Comparison of ENCODE assay signal across 1 cellular context in the genomic region with DNA sequence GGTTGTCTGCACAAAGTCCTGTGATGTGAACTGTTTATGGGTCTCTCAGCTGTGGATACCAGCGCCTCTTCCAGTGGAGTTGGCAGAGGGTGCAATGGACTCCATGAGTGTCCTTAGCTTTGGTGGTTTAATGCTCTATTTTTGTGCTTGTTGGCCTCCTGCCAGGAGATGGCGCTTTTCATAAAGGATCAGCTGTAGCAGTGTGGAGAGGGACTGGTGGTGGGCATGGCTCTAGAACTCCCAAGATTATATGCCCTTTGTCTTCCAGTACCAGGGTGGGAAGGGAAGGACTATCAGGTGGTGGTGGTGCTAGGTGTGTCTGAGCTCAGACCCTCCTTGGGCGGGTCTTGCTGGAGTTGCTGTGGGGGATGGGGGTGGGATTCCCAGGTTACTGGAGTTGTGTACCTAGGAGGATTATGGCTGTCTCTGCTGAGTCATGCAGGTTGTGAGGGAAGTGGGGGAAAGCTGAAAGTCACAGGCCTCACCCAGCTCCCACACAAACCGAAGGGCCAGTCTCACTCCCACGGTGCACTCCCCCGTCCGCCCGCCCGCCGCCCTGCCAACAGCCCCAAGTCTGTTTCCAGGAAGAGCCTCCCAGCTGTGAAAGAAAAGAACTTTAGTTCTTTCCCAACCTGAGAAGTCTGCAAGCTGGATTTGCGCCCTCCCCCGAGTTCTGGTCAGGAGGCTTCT.
TF ChIP-seq lines count a peak whose summit lies in the region.

No MANE protein-coding gene starts in this region.

TF ChIP-seq in K562, 482 proteins besides CTCF, POLR2A, EP300 and RAD21 (continued from another document and continues in another):
- TF ChIP-seq, protein P1, sequence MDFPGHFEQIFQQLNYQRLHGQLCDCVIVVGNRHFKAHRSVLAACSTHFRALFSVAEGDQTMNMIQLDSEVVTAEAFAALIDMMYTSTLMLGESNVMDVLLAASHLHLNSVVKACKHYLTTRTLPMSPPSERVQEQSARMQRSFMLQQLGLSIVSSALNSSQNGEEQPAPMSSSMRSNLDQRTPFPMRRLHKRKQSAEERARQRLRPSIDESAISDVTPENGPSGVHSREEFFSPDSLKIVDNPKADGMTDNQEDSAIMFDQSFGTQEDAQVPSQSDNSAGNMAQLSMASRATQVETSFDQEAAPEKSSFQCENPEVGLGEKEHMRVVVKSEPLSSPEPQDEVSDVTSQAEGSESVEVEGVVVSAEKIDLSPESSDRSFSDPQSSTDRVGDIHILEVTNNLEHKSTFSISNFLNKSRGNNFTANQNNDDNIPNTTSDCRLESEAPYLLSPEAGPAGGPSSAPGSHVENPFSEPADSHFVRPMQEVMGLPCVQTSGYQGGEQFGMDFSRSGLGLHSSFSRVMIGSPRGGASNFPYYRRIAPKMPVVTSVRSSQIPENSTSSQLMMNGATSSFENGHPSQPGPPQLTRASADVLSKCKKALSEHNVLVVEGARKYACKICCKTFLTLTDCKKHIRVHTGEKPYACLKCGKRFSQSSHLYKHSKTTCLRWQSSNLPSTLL (IDR thresholded peaks at IDR 0.05), result no peak
- TF ChIP-seq ZFX (CRISPR knock-in tag; IDR thresholded peaks at IDR 0.05) (no peak), CEBPG (CRISPR knock-in tag; IDR thresholded peaks at IDR 0.05) (no peak), CEBPG (tag; conservative IDR thresholded peaks at IDR 0.05 in 1 of 2, IDR thresholded peaks at IDR 0.05 in 1 of 2) (no peak), ZNF766 (CRISPR knock-in tag; conservative IDR thresholded peaks at IDR 0.05) (no peak), ZNF12 (CRISPR knock-in tag; IDR thresholded peaks at IDR 0.05) (no peak), ZBTB17 (CRISPR knock-in tag; IDR thresholded peaks at IDR 0.05) (no peak), BDP1 (IDR thresholded peaks at IDR 0.05; ENCODE audit: insufficient read depth, insufficient read length) (no peak), SREBF1 (IDR thresholded peaks at IDR 0.05; ENCODE audit: borderline replicate concordance, low read depth, low read length) (no peak), C11orf30 (IDR thresholded peaks at IDR 0.05; ENCODE audit: low read depth) (peak; percentile 88), ZBED1 (IDR thresholded peaks at IDR 0.05) (no peak), MCM2 (IDR thresholded peaks at IDR 0.05; ENCODE audit: low read depth) (no peak), SLC30A9 (CRISPR knock-in tag; IDR thresholded peaks at IDR 0.05) (no peak), MYC (IDR thresholded peaks at IDR 0.05; ENCODE audit: low read depth, low read length) (no peak), MYC (CRISPR knock-in tag; IDR thresholded peaks at IDR 0.05; ENCODE audit: borderline replicate concordance, low read depth) (no peak), KDM2B (CRISPR knock-in tag; IDR thresholded peaks at IDR 0.05) (no peak), SNIP1 (IDR thresholded peaks at IDR 0.05; ENCODE audit: low read depth) (no peak), YBX1 (IDR thresholded peaks at IDR 0.05) (no peak), BACH1 (tag; IDR thresholded peaks at IDR 0.05) (peak; percentile 69; the same call in 1 of the 2 replicates), SMC3 (conservative IDR thresholded peaks at IDR 0.05; ENCODE audit: insufficient read depth, low read depth, low read length) (no peak), SMAD4 (CRISPR knock-in tag; conservative IDR thresholded peaks at IDR 0.05) (peak; percentile 71; the same call in 1 of the 2 replicates), ZNF175 (CRISPR knock-in tag; IDR thresholded peaks at IDR 0.05; ENCODE audit: low read depth) (no peak), ZNF707 (CRISPR knock-in tag; conservative IDR thresholded peaks at IDR 0.05) (no peak), ZKSCAN1 (IDR thresholded peaks at IDR 0.05; ENCODE audit: low read depth, low read length) (no peak), SIRT6 (IDR thresholded peaks at IDR 0.05; ENCODE audit: low read depth, low read length) (no peak), HDGF (IDR thresholded peaks at IDR 0.05) (no peak), ZNF584 (CRISPR knock-in tag; IDR thresholded peaks at IDR 0.05; ENCODE audit: low read depth) (0 out of 2 replicates have a peak, but pooled peaks have one; percentile 36), NR4A1 (CRISPR knock-in tag; IDR thresholded peaks at IDR 0.05) (no peak), NR4A1 (tag; IDR thresholded peaks at IDR 0.05) (no peak), ZNF347 (CRISPR knock-in tag; IDR thresholded peaks at IDR 0.05; ENCODE audit: low read depth) (no peak), HSF4 (CRISPR knock-in tag; IDR thresholded peaks at IDR 0.05; ENCODE audit: borderline replicate concordance) (no peak), ZNF778 (CRISPR knock-in tag; IDR thresholded peaks at IDR 0.05) (no peak), ZNF23 (CRISPR knock-in tag; IDR thresholded peaks at IDR 0.05) (no peak), KDM4B (IDR thresholded peaks at IDR 0.05; ENCODE audit: borderline replicate concordance in 2 of 2, low read depth in 1 of 2) (no peak), NFE2 (IDR thresholded peaks at IDR 0.05; ENCODE audit: low read depth) (peak; percentile 89), KLF6 (CRISPR knock-in tag; IDR thresholded peaks at IDR 0.05; ENCODE audit: borderline replicate concordance) (no peak)
- TF ChIP-seq, protein P2, sequence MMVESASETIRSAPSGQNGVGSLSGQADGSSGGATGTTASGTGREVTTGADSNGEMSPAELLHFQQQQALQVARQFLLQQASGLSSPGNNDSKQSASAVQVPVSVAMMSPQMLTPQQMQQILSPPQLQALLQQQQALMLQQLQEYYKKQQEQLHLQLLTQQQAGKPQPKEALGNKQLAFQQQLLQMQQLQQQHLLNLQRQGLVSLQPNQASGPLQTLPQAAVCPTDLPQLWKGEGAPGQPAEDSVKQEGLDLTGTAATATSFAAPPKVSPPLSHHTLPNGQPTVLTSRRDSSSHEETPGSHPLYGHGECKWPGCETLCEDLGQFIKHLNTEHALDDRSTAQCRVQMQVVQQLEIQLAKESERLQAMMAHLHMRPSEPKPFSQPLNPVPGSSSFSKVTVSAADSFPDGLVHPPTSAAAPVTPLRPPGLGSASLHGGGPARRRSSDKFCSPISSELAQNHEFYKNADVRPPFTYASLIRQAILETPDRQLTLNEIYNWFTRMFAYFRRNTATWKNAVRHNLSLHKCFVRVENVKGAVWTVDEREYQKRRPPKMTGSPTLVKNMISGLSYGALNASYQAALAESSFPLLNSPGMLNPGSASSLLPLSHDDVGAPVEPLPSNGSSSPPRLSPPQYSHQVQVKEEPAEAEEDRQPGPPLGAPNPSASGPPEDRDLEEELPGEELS (CRISPR knock-in tag; IDR thresholded peaks at IDR 0.05; ENCODE audit: borderline replicate concordance), result no peak
- TF ChIP-seq, protein P3, sequence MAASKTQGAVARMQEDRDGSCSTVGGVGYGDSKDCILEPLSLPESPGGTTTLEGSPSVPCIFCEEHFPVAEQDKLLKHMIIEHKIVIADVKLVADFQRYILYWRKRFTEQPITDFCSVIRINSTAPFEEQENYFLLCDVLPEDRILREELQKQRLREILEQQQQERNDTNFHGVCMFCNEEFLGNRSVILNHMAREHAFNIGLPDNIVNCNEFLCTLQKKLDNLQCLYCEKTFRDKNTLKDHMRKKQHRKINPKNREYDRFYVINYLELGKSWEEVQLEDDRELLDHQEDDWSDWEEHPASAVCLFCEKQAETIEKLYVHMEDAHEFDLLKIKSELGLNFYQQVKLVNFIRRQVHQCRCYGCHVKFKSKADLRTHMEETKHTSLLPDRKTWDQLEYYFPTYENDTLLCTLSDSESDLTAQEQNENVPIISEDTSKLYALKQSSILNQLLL (CRISPR knock-in tag; IDR thresholded peaks at IDR 0.05; ENCODE audit: borderline replicate concordance), result no peak
- TF ChIP-seq, protein P4, sequence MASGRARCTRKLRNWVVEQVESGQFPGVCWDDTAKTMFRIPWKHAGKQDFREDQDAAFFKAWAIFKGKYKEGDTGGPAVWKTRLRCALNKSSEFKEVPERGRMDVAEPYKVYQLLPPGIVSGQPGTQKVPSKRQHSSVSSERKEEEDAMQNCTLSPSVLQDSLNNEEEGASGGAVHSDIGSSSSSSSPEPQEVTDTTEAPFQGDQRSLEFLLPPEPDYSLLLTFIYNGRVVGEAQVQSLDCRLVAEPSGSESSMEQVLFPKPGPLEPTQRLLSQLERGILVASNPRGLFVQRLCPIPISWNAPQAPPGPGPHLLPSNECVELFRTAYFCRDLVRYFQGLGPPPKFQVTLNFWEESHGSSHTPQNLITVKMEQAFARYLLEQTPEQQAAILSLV (tag; IDR thresholded peaks at IDR 0.05), result no peak
- TF ChIP-seq, protein P5, sequence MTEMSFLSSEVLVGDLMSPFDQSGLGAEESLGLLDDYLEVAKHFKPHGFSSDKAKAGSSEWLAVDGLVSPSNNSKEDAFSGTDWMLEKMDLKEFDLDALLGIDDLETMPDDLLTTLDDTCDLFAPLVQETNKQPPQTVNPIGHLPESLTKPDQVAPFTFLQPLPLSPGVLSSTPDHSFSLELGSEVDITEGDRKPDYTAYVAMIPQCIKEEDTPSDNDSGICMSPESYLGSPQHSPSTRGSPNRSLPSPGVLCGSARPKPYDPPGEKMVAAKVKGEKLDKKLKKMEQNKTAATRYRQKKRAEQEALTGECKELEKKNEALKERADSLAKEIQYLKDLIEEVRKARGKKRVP (CRISPR knock-in tag; IDR thresholded peaks at IDR 0.05), result no peak
- TF ChIP-seq, protein P6, sequence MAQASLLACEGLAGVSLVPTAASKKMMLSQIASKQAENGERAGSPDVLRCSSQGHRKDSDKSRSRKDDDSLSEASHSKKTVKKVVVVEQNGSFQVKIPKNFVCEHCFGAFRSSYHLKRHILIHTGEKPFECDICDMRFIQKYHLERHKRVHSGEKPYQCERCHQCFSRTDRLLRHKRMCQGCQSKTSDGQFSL (CRISPR knock-in tag; IDR thresholded peaks at IDR 0.05), result no peak
- TF ChIP-seq, protein P6 (tag; IDR thresholded peaks at IDR 0.05), result no peak
- TF ChIP-seq, protein P7, sequence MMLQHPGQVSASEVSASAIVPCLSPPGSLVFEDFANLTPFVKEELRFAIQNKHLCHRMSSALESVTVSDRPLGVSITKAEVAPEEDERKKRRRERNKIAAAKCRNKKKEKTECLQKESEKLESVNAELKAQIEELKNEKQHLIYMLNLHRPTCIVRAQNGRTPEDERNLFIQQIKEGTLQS (IDR thresholded peaks at IDR 0.05), result peak; percentile 38; the same call in 1 of the 2 replicates
- TF ChIP-seq, protein P7 (CRISPR knock-in tag; conservative IDR thresholded peaks at IDR 0.05), result no peak
- TF ChIP-seq, protein P8, sequence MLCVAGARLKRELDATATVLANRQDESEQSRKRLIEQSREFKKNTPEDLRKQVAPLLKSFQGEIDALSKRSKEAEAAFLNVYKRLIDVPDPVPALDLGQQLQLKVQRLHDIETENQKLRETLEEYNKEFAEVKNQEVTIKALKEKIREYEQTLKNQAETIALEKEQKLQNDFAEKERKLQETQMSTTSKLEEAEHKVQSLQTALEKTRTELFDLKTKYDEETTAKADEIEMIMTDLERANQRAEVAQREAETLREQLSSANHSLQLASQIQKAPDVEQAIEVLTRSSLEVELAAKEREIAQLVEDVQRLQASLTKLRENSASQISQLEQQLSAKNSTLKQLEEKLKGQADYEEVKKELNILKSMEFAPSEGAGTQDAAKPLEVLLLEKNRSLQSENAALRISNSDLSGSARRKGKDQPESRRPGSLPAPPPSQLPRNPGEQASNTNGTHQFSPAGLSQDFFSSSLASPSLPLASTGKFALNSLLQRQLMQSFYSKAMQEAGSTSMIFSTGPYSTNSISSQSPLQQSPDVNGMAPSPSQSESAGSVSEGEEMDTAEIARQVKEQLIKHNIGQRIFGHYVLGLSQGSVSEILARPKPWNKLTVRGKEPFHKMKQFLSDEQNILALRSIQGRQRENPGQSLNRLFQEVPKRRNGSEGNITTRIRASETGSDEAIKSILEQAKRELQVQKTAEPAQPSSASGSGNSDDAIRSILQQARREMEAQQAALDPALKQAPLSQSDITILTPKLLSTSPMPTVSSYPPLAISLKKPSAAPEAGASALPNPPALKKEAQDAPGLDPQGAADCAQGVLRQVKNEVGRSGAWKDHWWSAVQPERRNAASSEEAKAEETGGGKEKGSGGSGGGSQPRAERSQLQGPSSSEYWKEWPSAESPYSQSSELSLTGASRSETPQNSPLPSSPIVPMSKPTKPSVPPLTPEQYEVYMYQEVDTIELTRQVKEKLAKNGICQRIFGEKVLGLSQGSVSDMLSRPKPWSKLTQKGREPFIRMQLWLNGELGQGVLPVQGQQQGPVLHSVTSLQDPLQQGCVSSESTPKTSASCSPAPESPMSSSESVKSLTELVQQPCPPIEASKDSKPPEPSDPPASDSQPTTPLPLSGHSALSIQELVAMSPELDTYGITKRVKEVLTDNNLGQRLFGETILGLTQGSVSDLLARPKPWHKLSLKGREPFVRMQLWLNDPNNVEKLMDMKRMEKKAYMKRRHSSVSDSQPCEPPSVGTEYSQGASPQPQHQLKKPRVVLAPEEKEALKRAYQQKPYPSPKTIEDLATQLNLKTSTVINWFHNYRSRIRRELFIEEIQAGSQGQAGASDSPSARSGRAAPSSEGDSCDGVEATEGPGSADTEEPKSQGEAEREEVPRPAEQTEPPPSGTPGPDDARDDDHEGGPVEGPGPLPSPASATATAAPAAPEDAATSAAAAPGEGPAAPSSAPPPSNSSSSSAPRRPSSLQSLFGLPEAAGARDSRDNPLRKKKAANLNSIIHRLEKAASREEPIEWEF (CRISPR knock-in tag; IDR thresholded peaks at IDR 0.05), result no peak
- TF ChIP-seq, protein P9, sequence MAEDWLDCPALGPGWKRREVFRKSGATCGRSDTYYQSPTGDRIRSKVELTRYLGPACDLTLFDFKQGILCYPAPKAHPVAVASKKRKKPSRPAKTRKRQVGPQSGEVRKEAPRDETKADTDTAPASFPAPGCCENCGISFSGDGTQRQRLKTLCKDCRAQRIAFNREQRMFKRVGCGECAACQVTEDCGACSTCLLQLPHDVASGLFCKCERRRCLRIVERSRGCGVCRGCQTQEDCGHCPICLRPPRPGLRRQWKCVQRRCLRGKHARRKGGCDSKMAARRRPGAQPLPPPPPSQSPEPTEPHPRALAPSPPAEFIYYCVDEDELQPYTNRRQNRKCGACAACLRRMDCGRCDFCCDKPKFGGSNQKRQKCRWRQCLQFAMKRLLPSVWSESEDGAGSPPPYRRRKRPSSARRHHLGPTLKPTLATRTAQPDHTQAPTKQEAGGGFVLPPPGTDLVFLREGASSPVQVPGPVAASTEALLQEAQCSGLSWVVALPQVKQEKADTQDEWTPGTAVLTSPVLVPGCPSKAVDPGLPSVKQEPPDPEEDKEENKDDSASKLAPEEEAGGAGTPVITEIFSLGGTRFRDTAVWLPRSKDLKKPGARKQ (CRISPR knock-in tag; IDR thresholded peaks at IDR 0.05), result no peak
- TF ChIP-seq, protein P10, sequence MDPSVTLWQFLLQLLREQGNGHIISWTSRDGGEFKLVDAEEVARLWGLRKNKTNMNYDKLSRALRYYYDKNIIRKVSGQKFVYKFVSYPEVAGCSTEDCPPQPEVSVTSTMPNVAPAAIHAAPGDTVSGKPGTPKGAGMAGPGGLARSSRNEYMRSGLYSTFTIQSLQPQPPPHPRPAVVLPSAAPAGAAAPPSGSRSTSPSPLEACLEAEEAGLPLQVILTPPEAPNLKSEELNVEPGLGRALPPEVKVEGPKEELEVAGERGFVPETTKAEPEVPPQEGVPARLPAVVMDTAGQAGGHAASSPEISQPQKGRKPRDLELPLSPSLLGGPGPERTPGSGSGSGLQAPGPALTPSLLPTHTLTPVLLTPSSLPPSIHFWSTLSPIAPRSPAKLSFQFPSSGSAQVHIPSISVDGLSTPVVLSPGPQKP (CRISPR knock-in tag; IDR thresholded peaks at IDR 0.05), result no peak
